In the genomic region with DNA sequence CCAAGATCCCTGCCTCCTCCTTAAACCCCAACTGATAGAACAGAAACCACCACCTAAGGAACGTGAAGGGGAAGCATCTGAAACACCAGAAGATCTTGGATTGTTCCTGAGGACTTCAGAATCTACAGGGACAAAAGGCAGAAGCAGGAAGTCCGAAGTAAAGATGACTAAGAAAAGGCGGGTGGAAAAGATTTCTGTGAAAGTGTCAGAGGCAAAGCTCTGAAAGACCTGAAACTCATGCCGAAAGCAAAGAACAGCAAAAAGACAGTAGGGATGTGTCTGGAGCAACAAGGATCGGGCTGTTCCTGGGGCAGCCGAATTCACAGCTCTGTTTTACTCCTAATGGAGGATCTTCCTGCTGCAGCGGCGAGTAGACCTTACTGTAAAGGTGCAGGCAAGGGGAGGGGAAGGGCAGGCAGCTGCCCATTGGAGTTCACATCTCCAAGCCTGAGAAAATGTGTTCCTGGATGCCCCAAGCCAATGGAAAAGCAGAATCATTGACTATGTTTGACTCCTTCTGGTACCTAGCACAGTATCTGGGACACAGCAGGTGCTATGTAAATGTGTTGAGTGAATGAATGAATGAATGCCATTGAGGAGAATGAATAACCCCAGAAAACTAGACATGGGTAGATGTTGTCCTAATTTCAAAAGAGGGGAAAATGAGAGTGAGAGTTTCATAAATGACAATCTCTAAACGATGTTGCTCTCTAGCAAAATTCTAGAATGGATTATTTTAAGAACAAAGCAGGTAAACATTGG, we compare ENCODE assay signal across 8 cellular contexts. TPM values are rescaled to one million over a fixed set of nuclear protein-coding genes. Genes with fewer than 3 reads are reported as not detected.
DNase-seq lines count a peak whose midpoint lies in the region; ATAC-seq and TF ChIP-seq lines count a peak whose summit lies in the region.

No MANE protein-coding gene starts in this region.

- H3K4me3 Mint-ChIP-seq in chondrocyte (ENCODE audit: unreplicated experiment): peak overlapping the region; percentile 88
- H3K4me3 Mint-ChIP-seq in type B pancreatic cell: peak overlapping the region; percentile 96

- peak; percentile 4 for ATAC-seq in GM18868 (IDR thresholded peaks at IDR 0.05; ENCODE audit: unreplicated experiment)
- ATAC-seq in lung (ENCODE audit: insufficient read depth, low FRiP score): peak; percentile 5
- no peak for ATAC-seq in HG02840 (IDR thresholded peaks at IDR 0.05; ENCODE audit: low FRiP score, unreplicated experiment)

- H3K9me3 Mint-ChIP-seq in chondrocyte (ENCODE audit: low read depth) (no peaks in the 10 kb centered on the region), type B pancreatic cell (no peaks in the 10 kb centered on the region)

- H3K27ac ChIP-seq in ACC112 (ENCODE audit: low read depth, low read length) (peak overlapping the region; percentile 53), lung (ENCODE audit: low read depth in 1 of 2, low read length in 1 of 2) (peak overlapping the region; percentile 71 to 86)

- peak overlapping the region; percentile 55 for H2AFZ ChIP-seq in ACC112 (ENCODE audit: low read length, unreplicated experiment)

- no peaks in the 10 kb centered on the region for H3K79me2 ChIP-seq in ACC112 (ENCODE audit: control insufficient read depth, insufficient read depth, low read length, unreplicated experiment)

- H3K36me3 Mint-ChIP-seq in chondrocyte (ENCODE audit: low read depth) (no peaks in the 10 kb centered on the region), type B pancreatic cell (no peaks in the 10 kb centered on the region)

- TF ChIP-seq CTCF in chondrocyte (IDR thresholded peaks at IDR 0.05) (peak; percentile 8), lung (IDR thresholded peaks at IDR 0.05; ENCODE audit: control extremely low read depth, extremely low read depth) (no peak), type B pancreatic cell (conservative IDR thresholded peaks at IDR 0.05) (no peak)

- H3K36me3 ChIP-seq in ACC112 (ENCODE audit: insufficient read depth, low read length): no peaks in the 10 kb centered on the region
- no peaks in the 10 kb centered on the region for H3K36me3 ChIP-seq in lung (ENCODE audit: control insufficient read depth in 2 of 2, insufficient read depth in 2 of 2, low read length in 2 of 2)

- H3K4me3 ChIP-seq in ACC112 (ENCODE audit: low read depth, low read length) (peak overlapping the region; percentile 89), lung (peak overlapping the region; percentile 76)

- DNase-seq in NCI-H526 treated with DMSO at 0.1 percent for 48 hours (lab: John Stamatoyannopoulos, UW) (peak; percentile 60), chondrocyte (ENCODE audit: low spot score) (peak; percentile 8), lung (ENCODE audit: low spot score) (no peak), type B pancreatic cell (ENCODE audit: extremely low spot score, unreplicated experiment) (no peak), NAMALWA (ENCODE audit: low spot score) (no peak)

- no peaks in the 10 kb centered on the region for H3K27me3 ChIP-seq in ACC112 (ENCODE audit: insufficient read depth, low read length)
- no peaks in the 10 kb centered on the region for H3K27me3 ChIP-seq in lung (ENCODE audit: control insufficient read depth, insufficient read depth)

- WGBS in lung, 2 donors: 3 to 4% methylated on average over 9 of the region's 9 CpGs

- no peaks in the 10 kb centered on the region for H3K9me3 ChIP-seq in lung (ENCODE audit: control insufficient read depth in 2 of 2, insufficient read depth in 1 of 2, low read length in 1 of 2)

- H3K4me1 ChIP-seq in ACC112 (ENCODE audit: control insufficient read depth, insufficient read depth, low read length, unreplicated experiment) (peaks cover 16% of the 10 kb centered on the region), lung (ENCODE audit: control insufficient read depth in 2 of 2, insufficient read depth in 2 of 2, low read length in 2 of 2) (peaks cover 0 to 3% of the 10 kb centered on the region in 2 donors)

- H3K27ac Mint-ChIP-seq in chondrocyte (ENCODE audit: unreplicated experiment) (peak overlapping the region; percentile 93), type B pancreatic cell (peak overlapping the region; percentile 97)

- H3K27me3 Mint-ChIP-seq in chondrocyte (ENCODE audit: low read depth) (no peaks in the 10 kb centered on the region), type B pancreatic cell (peaks cover 5% of the 10 kb centered on the region)

- H3K4me1 Mint-ChIP-seq in chondrocyte (ENCODE audit: low read depth) (peaks cover 38% of the 10 kb centered on the region), type B pancreatic cell (ENCODE audit: unreplicated experiment) (peaks cover 36% of the 10 kb centered on the region)

RNA-seq across cellular contexts. Expression of gene PDIA4, which starts 40.4 kb away (rescaled TPM):
- total RNA-seq in chondrocyte (135 to 411 TPM (median 140 TPM) in 3 replicates), lung (100 to 1,000 TPM in 1 of 2 donors, 10 to 100 TPM in 1; 90.6 to 213 TPM), type B pancreatic cell (ENCODE audit: low replicate concordance) (198 and 209 TPM in 2 replicates)
- 100 to 1,000 TPM in 1 of 2 donors, 10 to 100 TPM in 1; 48.6 to 204 TPM for polyA plus RNA-seq in lung

Comparison
In these comparisons a context has a peak if more than half of its experiments do, and no peak if none do; other contexts are left out.
1. DNase-seq: peak in NCI-H526 treated with DMSO at 0.1 percent for 48 hours (single experiment) and chondrocyte (single experiment); none in lung (single experiment), type B pancreatic cell (single experiment) and NAMALWA (single experiment).